31 cellular contexts compared by ENCODE assay signal in the genomic region with DNA sequence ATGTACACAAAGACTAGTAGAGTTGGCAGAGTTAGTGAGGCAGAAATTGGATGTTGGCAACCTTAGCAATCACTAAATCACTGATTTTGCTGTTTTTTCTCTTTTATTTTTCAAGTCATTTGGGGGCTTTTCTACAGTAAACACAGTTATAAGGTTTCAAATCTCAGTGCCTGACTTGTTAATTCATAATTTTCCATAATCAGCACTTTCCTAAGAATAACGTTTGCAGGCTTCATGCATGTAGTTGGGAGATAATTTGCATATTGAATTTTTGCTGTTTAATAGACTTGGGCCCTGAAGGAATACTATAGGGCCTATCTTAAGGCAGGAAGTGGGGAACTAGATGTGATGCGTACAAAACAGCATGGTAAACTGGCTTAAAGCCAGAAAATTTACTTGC.
"Had no signal": no experiment of that assay in that cellular context is flagged by ENCODE, and none has a peak within 500 bp of the region (broad histone marks: within the 10 kb centered on the region; RNA-seq: fewer than 3 reads in every experiment).

No MANE protein-coding gene starts in this region.

- H3K36me3 Mint-ChIP-seq: immature natural killer cell; naive thymus-derived CD8-positive, alpha-beta T cell; stimulated activated effector memory CD8-positive, alpha-beta T cell treated with anti-CD3 and anti-CD28 coated beads, Interleukin-12 subunit alpha, Interleukin-12 subunit beta, amount 100 ng/mL, for 72 hours had no signal

- H3K4me1 ChIP-seq: left lung, lower lobe of right lung, pancreas, prostate gland, sigmoid colon, spleen, suprapubic skin, tibial artery, upper lobe of right lung had no signal

- H3K27ac Mint-ChIP-seq: immature natural killer cell; naive thymus-derived CD8-positive, alpha-beta T cell; stimulated activated effector memory CD8-positive, alpha-beta T cell treated with anti-CD3 and anti-CD28 coated beads, Interleukin-12 subunit alpha, Interleukin-12 subunit beta, amount 100 ng/mL, for 72 hours; stimulated activated naive CD8-positive, alpha-beta T cell treated with anti-CD3 and anti-CD28 coated beads, Interleukin-15, Interleukin-2, amounts not matched to agents 100 ng/mL and 50 ng/mL, for 24 hours had no signal

- H3K9me3 ChIP-seq: left lung, lower lobe of right lung, pancreas, prostate gland, sigmoid colon, spleen, suprapubic skin, thoracic aorta, tibial artery, upper lobe of right lung had no signal

- H3K4me3 ChIP-seq: left lung, lower lobe of right lung, pancreas, prostate gland, sigmoid colon, spleen, suprapubic skin, thoracic aorta, tibial artery, upper lobe of right lung had no signal

- H3K36me3 ChIP-seq: left lung, lower lobe of right lung, pancreas, prostate gland, sigmoid colon, spleen, suprapubic skin, thoracic aorta, tibial artery, upper lobe of right lung had no signal

- DNase-seq: hypothalamus; immature natural killer cell; kidney; left colon; left lung; lower lobe of right lung; mammary epithelial cell; mesenchymal stem cell; naive thymus-derived CD8-positive, alpha-beta T cell; nucleus accumbens; pancreas; posterior cingulate gyrus; retina; right cardiac atrium; sigmoid colon; small intestine; spleen; stimulated activated CD4-positive, alpha-beta T cell treated with anti-CD3 and anti-CD28 coated beads, Interleukin-4, amount 100 ng/mL, for 24 hours; stimulated activated naive CD4-positive, alpha-beta T cell; tibial artery; trophoblast cell; upper lobe of right lung had no signal

- H3K27ac ChIP-seq: left lung, lower lobe of right lung, pancreas, prostate gland, sigmoid colon, spleen, suprapubic skin, thoracic aorta, tibial artery, upper lobe of right lung had no signal

- H3K4me3 Mint-ChIP-seq: immature natural killer cell; naive thymus-derived CD8-positive, alpha-beta T cell; nephron; neural crest cell; stimulated activated effector memory CD8-positive, alpha-beta T cell treated with anti-CD3 and anti-CD28 coated beads, Interleukin-12 subunit alpha, Interleukin-12 subunit beta, amount 100 ng/mL, for 72 hours; stimulated activated naive CD8-positive, alpha-beta T cell treated with anti-CD3 and anti-CD28 coated beads, Interleukin-15, Interleukin-2, amounts not matched to agents 100 ng/mL and 50 ng/mL, for 24 hours had no signal

- H3K9me3 Mint-ChIP-seq: immature natural killer cell; naive thymus-derived CD8-positive, alpha-beta T cell; nephron; stimulated activated effector memory CD8-positive, alpha-beta T cell treated with anti-CD3 and anti-CD28 coated beads, Interleukin-12 subunit alpha, Interleukin-12 subunit beta, amount 100 ng/mL, for 72 hours; stimulated activated naive CD8-positive, alpha-beta T cell treated with anti-CD3 and anti-CD28 coated beads, Interleukin-15, Interleukin-2, amounts not matched to agents 100 ng/mL and 50 ng/mL, for 24 hours had no signal

- H3K27me3 ChIP-seq: pancreas, sigmoid colon, spleen, suprapubic skin, upper lobe of right lung had no signal

- H3K4me1 Mint-ChIP-seq: immature natural killer cell; stimulated activated effector memory CD8-positive, alpha-beta T cell treated with anti-CD3 and anti-CD28 coated beads, Interleukin-12 subunit alpha, Interleukin-12 subunit beta, amount 100 ng/mL, for 72 hours had no signal

- FAIRE-seq: islet of Langerhans, kidney, pancreas, small intestine, urothelium cell line had no signal

- ATAC-seq: left colon; left lung; lower lobe of right lung; naive thymus-derived CD8-positive, alpha-beta T cell; pancreas; right cardiac atrium; stimulated activated effector memory CD8-positive, alpha-beta T cell treated with anti-CD3 and anti-CD28 coated beads, Interleukin-12 subunit alpha, Interleukin-12 subunit beta, amount 100 ng/mL, for 72 hours; upper lobe of right lung had no signal
